8 cellular contexts compared by ENCODE assay signal in the genomic region with DNA sequence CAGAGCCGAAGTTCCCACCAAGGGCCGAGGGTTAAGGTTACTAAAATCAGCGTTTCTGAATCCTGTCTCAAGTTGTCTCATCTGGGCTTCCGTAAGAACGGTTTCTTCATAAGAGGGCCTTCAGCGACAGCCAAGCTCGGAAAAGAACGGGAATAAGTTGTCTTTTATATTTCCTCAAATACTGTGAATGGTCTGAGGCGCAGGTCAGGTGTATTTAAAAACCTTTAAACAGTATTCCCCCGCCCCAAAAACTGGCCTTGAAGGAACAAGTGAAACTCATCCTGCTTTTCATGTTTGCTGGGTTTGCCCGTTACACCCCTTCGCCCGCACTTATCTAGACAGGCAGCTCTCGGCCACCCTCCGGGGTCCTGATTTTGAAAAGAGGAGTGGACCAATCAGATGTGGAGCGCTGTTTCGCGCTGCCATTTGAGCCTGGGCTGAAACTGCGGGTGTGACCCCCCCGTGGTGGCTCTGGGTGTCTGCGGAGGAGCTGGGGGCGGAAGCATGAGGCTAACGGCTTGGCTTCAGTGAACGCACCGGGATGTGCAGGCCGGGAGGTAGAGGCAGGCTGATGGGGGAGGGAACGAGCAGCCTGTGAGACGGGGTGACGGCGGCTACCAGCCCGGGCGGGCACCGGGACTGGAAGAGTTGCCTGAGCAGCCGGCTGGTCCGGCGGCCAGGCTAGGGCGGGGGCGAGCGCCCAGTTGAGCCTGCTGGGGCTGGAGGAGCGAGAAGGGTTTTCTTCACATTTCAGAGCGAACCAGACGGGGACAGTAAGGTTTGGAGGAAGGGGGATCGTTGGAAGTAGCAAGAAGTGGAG. TPM values are rescaled to one million over a fixed set of nuclear protein-coding genes. Genes with fewer than 3 reads are reported as not detected.
DNase-seq lines count a peak whose midpoint lies in the region; ATAC-seq and TF ChIP-seq lines count a peak whose summit lies in the region.
"Not testable (repeated sequence)": the region's sequence is repeated elsewhere in the genome, so short reads cannot be mapped to it uniquely, and the experiment has no call there.

A gene with protein sequence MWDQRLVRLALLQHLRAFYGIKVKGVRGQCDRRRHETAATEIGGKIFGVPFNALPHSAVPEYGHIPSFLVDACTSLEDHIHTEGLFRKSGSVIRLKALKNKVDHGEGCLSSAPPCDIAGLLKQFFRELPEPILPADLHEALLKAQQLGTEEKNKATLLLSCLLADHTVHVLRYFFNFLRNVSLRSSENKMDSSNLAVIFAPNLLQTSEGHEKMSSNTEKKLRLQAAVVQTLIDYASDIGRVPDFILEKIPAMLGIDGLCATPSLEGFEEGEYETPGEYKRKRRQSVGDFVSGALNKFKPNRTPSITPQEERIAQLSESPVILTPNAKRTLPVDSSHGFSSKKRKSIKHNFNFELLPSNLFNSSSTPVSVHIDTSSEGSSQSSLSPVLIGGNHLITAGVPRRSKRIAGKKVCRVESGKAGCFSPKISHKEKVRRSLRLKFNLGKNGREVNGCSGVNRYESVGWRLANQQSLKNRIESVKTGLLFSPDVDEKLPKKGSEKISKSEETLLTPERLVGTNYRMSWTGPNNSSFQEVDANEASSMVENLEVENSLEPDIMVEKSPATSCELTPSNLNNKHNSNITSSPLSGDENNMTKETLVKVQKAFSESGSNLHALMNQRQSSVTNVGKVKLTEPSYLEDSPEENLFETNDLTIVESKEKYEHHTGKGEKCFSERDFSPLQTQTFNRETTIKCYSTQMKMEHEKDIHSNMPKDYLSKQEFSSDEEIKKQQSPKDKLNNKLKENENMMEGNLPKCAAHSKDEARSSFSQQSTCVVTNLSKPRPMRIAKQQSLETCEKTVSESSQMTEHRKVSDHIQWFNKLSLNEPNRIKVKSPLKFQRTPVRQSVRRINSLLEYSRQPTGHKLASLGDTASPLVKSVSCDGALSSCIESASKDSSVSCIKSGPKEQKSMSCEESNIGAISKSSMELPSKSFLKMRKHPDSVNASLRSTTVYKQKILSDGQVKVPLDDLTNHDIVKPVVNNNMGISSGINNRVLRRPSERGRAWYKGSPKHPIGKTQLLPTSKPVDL (plus strand): TSS at position 454 of the 820 bp plus-strand sequence. CDS start 708 bp downstream, outside the sequence.

- not testable (repeated sequence) for H3K9me2 ChIP-seq in SK-N-SH

- H4K20me1 ChIP-seq in SK-N-SH (ENCODE audit: insufficient read depth), result not testable (repeated sequence)

- H3K79me2 ChIP-seq in SK-N-SH (ENCODE audit: insufficient read depth), result peaks cover 45% of the 10 kb centered on the region

- H3K4me3 ChIP-seq in BE2C (ENCODE audit: low read depth, low read length), result peak within 1 kb of the TSS; percentile 72
- peak within 1 kb of the TSS; percentile 57 to 74 for H3K4me3 ChIP-seq in SK-N-SH (ENCODE audit: low read depth in 2 of 2, low read length in 1 of 2)
- peak within 1 kb of the TSS; percentile 38 to 67 for H3K4me3 ChIP-seq in muscle layer of colon (ENCODE audit: low read depth in 1 of 2, low read length in 2 of 2)

- peak within 1 kb of the TSS; percentile 69 to 81 for H3K27ac ChIP-seq in SK-N-SH (ENCODE audit: low read depth in 2 of 2, low read length in 1 of 2)
- H3K27ac ChIP-seq in muscle layer of colon (ENCODE audit: low read depth, low read length), result peak within 1 kb of the TSS; percentile 52

- not testable (repeated sequence) for TF ChIP-seq EP300 in SK-N-SH (IDR thresholded peaks at IDR 0.05; ENCODE audit: borderline replicate concordance in 1 of 2, low read depth in 1 of 2, low read length in 1 of 2)

- H3K4me2 ChIP-seq in SK-N-SH, result peak within 1 kb of the TSS; percentile 82

- POLR2A ChIA-PET in SK-N-SH (lab: Yijun Ruan, JAX), result interaction anchor here (0.6 kb wide), 1 partner anchor 1990 kb away, joined by 4 read pairs; a partner anchor contains a TSS

- H3K36me3 ChIP-seq in BE2C; SK-N-SH (replicated peaks in 1 of 2; ENCODE audit: control insufficient read depth in 1 of 2, insufficient read depth in 2 of 2, low read length in 1 of 2); muscle layer of colon (ENCODE audit: insufficient read depth, low read length): not testable (repeated sequence)

- TF ChIP-seq RAD21 in SK-N-SH (IDR thresholded peaks at IDR 0.05; ENCODE audit: low read length), result not testable (repeated sequence)

- H2AFZ ChIP-seq in SK-N-SH (ENCODE audit: low read depth), result peak within 1 kb of the TSS; percentile 72; the same call in 1 of the 2 replicates

- under 1% methylated on average over 26 of the region's 43 CpGs for WGBS in SK-N-SH (ENCODE audit: low lambda C conversion rate)

- not testable (repeated sequence) for H3K27me3 ChIP-seq in BE2C; SK-N-SH (ENCODE audit: insufficient read depth); muscle layer of colon (ENCODE audit: control insufficient read depth in 1 of 2, insufficient read depth in 2 of 2, low read length in 2 of 2)

- CTCF ChIA-PET in SK-N-SH (lab: Yijun Ruan, JAX), result not testable (repeated sequence)

- DNase-seq in BE2C (peak; percentile 91), SK-N-SH (peak; percentile 35), fibroblast of the conjunctiva (ENCODE audit: low read depth) (peak; percentile 78)
- peak; percentile 84 for DNase-seq in activated naive CD4-positive, alpha-beta T cell treated with anti-CD3 and anti-CD28 coated beads, Interleukin-2, amount 50 U/mL, for 16 hours
- DNase-seq in stimulated activated CD4-positive, alpha-beta T cell treated with anti-CD3 and anti-CD28 coated beads, TNF-alpha, amount 100 ng/mL, for 48 hours (ENCODE audit: low read depth in 3 of 3), result peak; percentile 62 to 81 (median 80)

- not testable (repeated sequence) for TF ChIP-seq CTCF in BE2C (IDR thresholded peaks at IDR 0.05; ENCODE audit: low read depth, low read length); SK-N-SH (IDR thresholded peaks at IDR 0.05)

- ATAC-seq in GM19351 (IDR thresholded peaks at IDR 0.05; ENCODE audit: unreplicated experiment) (peak; percentile 81), HG03139 (IDR thresholded peaks at IDR 0.05; ENCODE audit: unreplicated experiment) (peak; percentile 66)

- H3F3A ChIP-seq in SK-N-SH (replicated peaks; ENCODE audit: insufficient read depth), result not testable (repeated sequence)

- H3K9me3 ChIP-seq in BE2C; SK-N-SH; muscle layer of colon (ENCODE audit: low read length): not testable (repeated sequence)

- peak within 1 kb of the TSS; percentile 87 for H3K9ac ChIP-seq in SK-N-SH
- H3K9ac ChIP-seq in muscle layer of colon (ENCODE audit: low read length), result not testable (repeated sequence)

- not testable (repeated sequence) for H3K4me1 ChIP-seq in BE2C; SK-N-SH (ENCODE audit: control insufficient read depth in 1 of 2, insufficient read depth in 2 of 2, low read depth in 1 of 2, low read length in 1 of 2); muscle layer of colon (ENCODE audit: insufficient read depth, low read length)

TF ChIP-seq in SK-N-SH, 30 proteins besides CTCF, POLR2A, EP300 and RAD21:
- TF ChIP-seq TAF1 (IDR thresholded peaks at IDR 0.05; ENCODE audit: borderline replicate concordance, low read depth, low read length) (peak; percentile 27; the same call in 1 of the 2 replicates), MXI1 (IDR thresholded peaks at IDR 0.05; ENCODE audit: low read depth, low read length) (peak; percentile 90), SIN3A (IDR thresholded peaks at IDR 0.05; ENCODE audit: borderline replicate concordance, low read depth, low read length) (peak; percentile 55), ELF1 (IDR thresholded peaks at IDR 0.05) (peak; percentile 45), FOXM1 (IDR thresholded peaks at IDR 0.05; ENCODE audit: low read depth) (peak; percentile 90)
- TF ChIP-seq, protein P1, sequence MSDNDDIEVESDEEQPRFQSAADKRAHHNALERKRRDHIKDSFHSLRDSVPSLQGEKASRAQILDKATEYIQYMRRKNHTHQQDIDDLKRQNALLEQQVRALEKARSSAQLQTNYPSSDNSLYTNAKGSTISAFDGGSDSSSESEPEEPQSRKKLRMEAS (IDR thresholded peaks at IDR 0.05; ENCODE audit: low read depth), result peak; percentile 55

RNA-seq across cellular contexts. Expression of the gene that starts here (rescaled TPM):
- 17.1 TPM for polyA plus RNA-seq in BE2C (2012; ENCODE audit: insufficient read depth, insufficient read length, low read depth)
- polyA plus RNA-seq in SK-N-SH (2012; rRNA removed), result 4.5 and 4.8 TPM in 2 replicates
- 7.2 and 8.0 TPM in 2 replicates for polyA plus RNA-seq in SK-N-SH (2012; cell fraction: cytosol; rRNA removed)
- 3.5 and 4.8 TPM in 2 replicates for polyA plus RNA-seq in SK-N-SH (2012; cell fraction: nucleus; rRNA removed)

Comparison
In these comparisons a context has a peak if more than half of its experiments do, and no peak if none do; other contexts are left out.
1. Peak in every context shown above with its lines: DNase-seq, ATAC-seq, H3K4me3 ChIP-seq and H3K27ac ChIP-seq.
2. DNase-seq: peak in every context shown above with its lines; median percentile 91 in BE2C; 84 in activated naive CD4-positive, alpha-beta T cell treated with anti-CD3 and anti-CD28 coated beads, Interleukin-2, amount 50 U/mL, for 16 hours; 80 in stimulated activated CD4-positive, alpha-beta T cell treated with anti-CD3 and anti-CD28 coated beads, TNF-alpha, amount 100 ng/mL, for 48 hours; 78 in fibroblast of the conjunctiva; 35 in SK-N-SH.